Comparison of ENCODE assay signal across 1 cellular context in genomic region chr12:124553862-124554428, GRCh38.
TF ChIP-seq lines count a peak whose summit lies in the region.

No MANE protein-coding gene starts in this region.

TF ChIP-seq in WTC11, 78 proteins besides CTCF, POLR2A, EP300 and RAD21 (continued from another document):
- TF ChIP-seq, protein P1, sequence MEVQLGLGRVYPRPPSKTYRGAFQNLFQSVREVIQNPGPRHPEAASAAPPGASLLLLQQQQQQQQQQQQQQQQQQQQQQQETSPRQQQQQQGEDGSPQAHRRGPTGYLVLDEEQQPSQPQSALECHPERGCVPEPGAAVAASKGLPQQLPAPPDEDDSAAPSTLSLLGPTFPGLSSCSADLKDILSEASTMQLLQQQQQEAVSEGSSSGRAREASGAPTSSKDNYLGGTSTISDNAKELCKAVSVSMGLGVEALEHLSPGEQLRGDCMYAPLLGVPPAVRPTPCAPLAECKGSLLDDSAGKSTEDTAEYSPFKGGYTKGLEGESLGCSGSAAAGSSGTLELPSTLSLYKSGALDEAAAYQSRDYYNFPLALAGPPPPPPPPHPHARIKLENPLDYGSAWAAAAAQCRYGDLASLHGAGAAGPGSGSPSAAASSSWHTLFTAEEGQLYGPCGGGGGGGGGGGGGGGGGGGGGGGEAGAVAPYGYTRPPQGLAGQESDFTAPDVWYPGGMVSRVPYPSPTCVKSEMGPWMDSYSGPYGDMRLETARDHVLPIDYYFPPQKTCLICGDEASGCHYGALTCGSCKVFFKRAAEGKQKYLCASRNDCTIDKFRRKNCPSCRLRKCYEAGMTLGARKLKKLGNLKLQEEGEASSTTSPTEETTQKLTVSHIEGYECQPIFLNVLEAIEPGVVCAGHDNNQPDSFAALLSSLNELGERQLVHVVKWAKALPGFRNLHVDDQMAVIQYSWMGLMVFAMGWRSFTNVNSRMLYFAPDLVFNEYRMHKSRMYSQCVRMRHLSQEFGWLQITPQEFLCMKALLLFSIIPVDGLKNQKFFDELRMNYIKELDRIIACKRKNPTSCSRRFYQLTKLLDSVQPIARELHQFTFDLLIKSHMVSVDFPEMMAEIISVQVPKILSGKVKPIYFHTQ (CRISPR knock-in tag; IDR thresholded peaks at IDR 0.05): no peak
- TF ChIP-seq, protein P2, sequence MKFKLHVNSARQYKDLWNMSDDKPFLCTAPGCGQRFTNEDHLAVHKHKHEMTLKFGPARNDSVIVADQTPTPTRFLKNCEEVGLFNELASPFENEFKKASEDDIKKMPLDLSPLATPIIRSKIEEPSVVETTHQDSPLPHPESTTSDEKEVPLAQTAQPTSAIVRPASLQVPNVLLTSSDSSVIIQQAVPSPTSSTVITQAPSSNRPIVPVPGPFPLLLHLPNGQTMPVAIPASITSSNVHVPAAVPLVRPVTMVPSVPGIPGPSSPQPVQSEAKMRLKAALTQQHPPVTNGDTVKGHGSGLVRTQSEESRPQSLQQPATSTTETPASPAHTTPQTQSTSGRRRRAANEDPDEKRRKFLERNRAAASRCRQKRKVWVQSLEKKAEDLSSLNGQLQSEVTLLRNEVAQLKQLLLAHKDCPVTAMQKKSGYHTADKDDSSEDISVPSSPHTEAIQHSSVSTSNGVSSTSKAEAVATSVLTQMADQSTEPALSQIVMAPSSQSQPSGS (CRISPR knock-in tag; IDR thresholded peaks at IDR 0.05; ENCODE audit: borderline replicate concordance, low read depth): no peak
- TF ChIP-seq PRRX2 (CRISPR knock-in tag; IDR thresholded peaks at IDR 0.05) (no peak), CREM (CRISPR knock-in tag; IDR thresholded peaks at IDR 0.05) (no peak), NFYB (CRISPR knock-in tag; conservative IDR thresholded peaks at IDR 0.05; ENCODE audit: low read depth) (no peak), ZBTB21 (CRISPR knock-in tag; IDR thresholded peaks at IDR 0.05; ENCODE audit: borderline replicate concordance) (no peak), OVOL2 (CRISPR knock-in tag; IDR thresholded peaks at IDR 0.05; ENCODE audit: borderline replicate concordance) (no peak), SOX15 (CRISPR knock-in tag; IDR thresholded peaks at IDR 0.05) (no peak), RELA (CRISPR knock-in tag; IDR thresholded peaks at IDR 0.05; ENCODE audit: borderline replicate concordance) (no peak)
- TF ChIP-seq, protein P3, sequence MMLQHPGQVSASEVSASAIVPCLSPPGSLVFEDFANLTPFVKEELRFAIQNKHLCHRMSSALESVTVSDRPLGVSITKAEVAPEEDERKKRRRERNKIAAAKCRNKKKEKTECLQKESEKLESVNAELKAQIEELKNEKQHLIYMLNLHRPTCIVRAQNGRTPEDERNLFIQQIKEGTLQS (CRISPR knock-in tag; conservative IDR thresholded peaks at IDR 0.05): no peak
TF ChIP-seq in WTC11: peak in this region for 0.
